In genomic region chr19:662207-662961, GRCh38 we compare ENCODE assay signal across 8 cellular contexts. TPM values are rescaled to one million over a fixed set of nuclear protein-coding genes. Genes with fewer than 3 reads are reported as not detected.
DNase-seq lines count a peak whose midpoint lies in the region; ATAC-seq, FAIRE-seq and TF ChIP-seq lines count a peak whose summit lies in the region.

No MANE protein-coding gene starts in this region.

- no TSS peak for BruUV-seq in K562 (replicated peaks; lab: Mats Ljungman, UMichigan)

- H3K9me1 ChIP-seq in K562 (ENCODE audit: control insufficient read depth, insufficient read depth, low read length) = peaks cover 14% of the 10 kb centered on the region

- TF ChIP-seq RAD21 in K562 (CRISPR knock-in tag; conservative IDR thresholded peaks at IDR 0.05 in 1 of 2, IDR thresholded peaks at IDR 0.05 in 1 of 2) = no peak

- peak; percentile 74 for FAIRE-seq in K562 (lab: Jason Lieb, UNC)

- H3K27me3 ChIP-seq in K562 (ENCODE audit: control insufficient read depth in 2 of 2, insufficient read depth in 2 of 2, low read length in 2 of 2) = no peaks in the 10 kb centered on the region

- TF ChIP-seq POLR2A in K562 (conservative IDR thresholded peaks at IDR 0.05) = peak; percentile 51; the same call in 1 of the 2 replicates

- intact Hi-C loops in K562 (cut with micrococcal nuclease) (no loop called here), left colon (cut with DNase I, micrococcal nuclease) (no loop called here)

- H3K4me1 ChIP-seq in K562 (replicated peaks in 1 of 2; ENCODE audit: control insufficient read depth in 2 of 2, insufficient read depth in 2 of 2, low read length in 2 of 2) = peaks cover 21 to 68% of the 10 kb centered on the region in 2 experiments

- POLR2A ChIA-PET in K562 (lab: Yijun Ruan, JAX) = interaction anchor here (0.6 to 1.0 kb wide), 6 partner anchors 8 to 531 kb away, joined by 3 to 5 read pairs (median 4); partner anchors contain the start of gene FSTL3

- WGBS in K562 (ENCODE audit: insufficient coverage, low coverage, missing lambda C conversion rate) = under 1% methylated on average over 72 of the region's 81 CpGs

- peaks cover 9% of the 10 kb centered on the region for H3K9me3 ChIP-seq in K562 (replicated peaks; ENCODE audit: control insufficient read depth, insufficient read depth, low read depth, low read length)

- peaks cover 56% of the 10 kb centered on the region for H3K79me2 ChIP-seq in K562 (ENCODE audit: control insufficient read depth, insufficient read depth, low read length)

- CTCF ChIA-PET in K562 (lab: Yijun Ruan, JAX; ENCODE audit: low intra/inter-chr PET ratio) = no interaction called here

- H3K4me3 ChIP-seq in K562 = peak overlapping the region; percentile 100

- ATAC-seq in HG03196 (IDR thresholded peaks at IDR 0.05; ENCODE audit: unreplicated experiment) (peak; percentile 3), K562 (peak; percentile 80), left colon (peak; percentile 59)

- in situ Hi-C loops in K562 (cut with MboI) = no loop called here

- H3K9ac ChIP-seq in K562 (ENCODE audit: insufficient read depth in 1 of 2, low read depth in 2 of 2, low read length in 2 of 2) = peak overlapping the region; percentile 97

- H3K4me2 ChIP-seq in K562 (ENCODE audit: insufficient read depth, low read length) = peak overlapping the region; percentile 88

- 0 out of 2 replicates have a peak overlapping the region, but pooled peaks have one; percentile 51 for H2AFZ ChIP-seq in K562 (ENCODE audit: low read depth, low read length)

- H4K20me1 ChIP-seq in K562 (replicated peaks; ENCODE audit: control insufficient read depth, insufficient read depth, low read length) = peaks cover 44% of the 10 kb centered on the region

- TF ChIP-seq CTCF in K562 (IDR thresholded peaks at IDR 0.05 in 2 of 3, conservative IDR thresholded peaks at IDR 0.05 in 1 of 3; ENCODE audit: insufficient read depth in 2 of 3, low read depth in 1 of 3, low read length in 3 of 3) = no peak

- peaks cover 42% of the 10 kb centered on the region; the same call in 2 of the 3 replicates for H3K36me3 ChIP-seq in K562 (ENCODE audit: control insufficient read depth, insufficient read depth, low read length)

- DNase-seq in NCI-H146 (lab: John Stamatoyannopoulos, UW) (peak; percentile 32), NCI-H146 treated with DMSO at 0.1 percent for 48 hours (lab: John Stamatoyannopoulos, UW; ENCODE audit: unreplicated experiment) (no peak), T-helper 2 cell (peak; percentile 37 to 75 (median 63)), K562 (ENCODE audit: extremely low read depth in 1 of 4, low spot score in 3 of 4) (peak; percentile 60 to 77 (median 66)), left colon (peak; percentile 82 to 84), NCI-H774 (lab: John Stamatoyannopoulos, UW) (no peak)
- DNase-seq in stimulated activated CD4-positive, alpha-beta T cell treated with anti-CD3 and anti-CD28 coated beads, TNF-alpha, amount 100 ng/mL, for 48 hours (ENCODE audit: low read depth in 3 of 3) = peak; percentile 35 to 63 (median 49)

- no peak for TF ChIP-seq EP300 in K562 (IDR thresholded peaks at IDR 0.05; ENCODE audit: low read length)

- peak overlapping the region; percentile 98 for H3K27ac ChIP-seq in K562 (ENCODE audit: extremely low read depth, low read depth, low read length)

RNA-seq across cellular contexts. Expression of gene RNF126, which starts 0.6 kb away (rescaled TPM):
- total RNA-seq in K562 (2011; cell fraction: chromatin; rRNA removed; ENCODE audit: low replicate concordance) = 35.2 and 104 TPM in 2 replicates
- total RNA-seq in K562 (2011; cell fraction: nucleolus; rRNA removed) = 88.7 and 118 TPM in 2 replicates
- total RNA-seq in K562 (2011; cell fraction: nucleoplasm; rRNA removed) = 57.0 and 58.7 TPM in 2 replicates
- total RNA-seq in K562 (2014; rRNA removed) (101 and 128 TPM in 2 replicates), K562 (2014; rRNA removed; fragmentation: Illumina TruSeq; extraction: Trizol) (6.6 and 7.6 TPM in 2 replicates), K562 (2015; rRNA removed; fragmentation: Illumina TruSeq; extraction: Trizol) (26.2 and 31.8 TPM in 2 replicates), K562 (2021) (85.7 and 95.8 TPM in 2 replicates), left colon (10 to 100 TPM; 60.1 to 73.1 TPM)
- polyA plus RNA-seq in K562 (2011; rRNA removed) (6.5 and 12.3 TPM in 2 replicates), K562 (2014; fragmentation: Illumina TruSeq; extraction: Trizol) (9.1 and 34.6 TPM in 2 replicates), K562 (2014; fragmentation: Nextera tagmentation; extraction: Ambion mirVana) (under 1 TPM; 0.27 to 0.36 TPM), K562 (2014; rRNA removed) (79.0 and 87.6 TPM in 2 replicates)
- polyA plus RNA-seq in K562 (2011; cell fraction: cytosol; rRNA removed) = 22.5 and 58.3 TPM in 2 replicates
- 48.9 and 104 TPM in 2 replicates for polyA plus RNA-seq in K562 (2011; cell fraction: nucleus; rRNA removed)
- polyA plus RNA-seq in K562 (2012) = 65.9 and 76.9 TPM in 2 replicates
- polyA minus RNA-seq in K562 (2011; rRNA and poly(A)+ RNA removed) = 1.7 and 4.6 TPM in 2 replicates
- polyA minus RNA-seq in K562 (2011; cell fraction: cytosol; rRNA and poly(A)+ RNA removed) = 20.2 and 32.4 TPM in 2 replicates
- 34.3 and 38.8 TPM in 2 replicates for polyA minus RNA-seq in K562 (2011; cell fraction: nucleus; rRNA and poly(A)+ RNA removed)

RNA-seq across cellular contexts. Expression of gene FSTL3, which starts 13.8 kb away (rescaled TPM):
- total RNA-seq in K562 (2011; cell fraction: chromatin; rRNA removed; ENCODE audit: low replicate concordance) = 3.0 and 7.7 TPM in 2 replicates
- total RNA-seq in K562 (2011; cell fraction: nucleolus; rRNA removed) = 9.3 and 12.7 TPM in 2 replicates
- 5.3 and 7.4 TPM in 2 replicates for total RNA-seq in K562 (2011; cell fraction: nucleoplasm; rRNA removed)
- total RNA-seq in K562 (2014; rRNA removed) (5.3 and 7.8 TPM in 2 replicates), K562 (2014; rRNA removed; fragmentation: Illumina TruSeq; extraction: Trizol) (1.3 and 2.0 TPM in 2 replicates), K562 (2015; rRNA removed; fragmentation: Illumina TruSeq; extraction: Trizol) (4.5 and 4.6 TPM in 2 replicates), K562 (2021) (5.7 and 6.6 TPM in 2 replicates), left colon (1 to 10 TPM; 4.9 to 8.7 TPM)
- polyA plus RNA-seq in K562 (2011; rRNA removed) (3.9 and 5.2 TPM in 2 replicates), K562 (2014; fragmentation: Illumina TruSeq; extraction: Trizol) (2.2 and 4.6 TPM in 2 replicates), K562 (2014; fragmentation: Nextera tagmentation; extraction: Ambion mirVana) (under 1 TPM in 1 of 2 experiments, not detected in 1; 0.35 TPM), K562 (2014; rRNA removed) (6.8 and 8.0 TPM in 2 replicates)
- polyA plus RNA-seq in K562 (2011; cell fraction: cytosol; rRNA removed) = 8.1 and 20.9 TPM in 2 replicates
- polyA plus RNA-seq in K562 (2011; cell fraction: nucleus; rRNA removed) = 26.1 and 42.9 TPM in 2 replicates
- polyA plus RNA-seq in K562 (2012) = 7.1 and 8.8 TPM in 2 replicates
- polyA minus RNA-seq in K562 (2011; rRNA and poly(A)+ RNA removed) = 2.2 and 2.9 TPM in 2 replicates
- 5.1 and 7.8 TPM in 2 replicates for polyA minus RNA-seq in K562 (2011; cell fraction: cytosol; rRNA and poly(A)+ RNA removed)
- polyA minus RNA-seq in K562 (2011; cell fraction: nucleus; rRNA and poly(A)+ RNA removed) = 3.2 and 4.0 TPM in 2 replicates

RNA-seq across cellular contexts. Expression of gene FGF22, which starts 22.7 kb away (rescaled TPM):
- 2.3 and 4.6 TPM in 2 replicates for total RNA-seq in K562 (2011; cell fraction: chromatin; rRNA removed; ENCODE audit: low replicate concordance)
- total RNA-seq in K562 (2011; cell fraction: nucleolus; rRNA removed) = 3.2 and 3.7 TPM in 2 replicates
- total RNA-seq in K562 (2011; cell fraction: nucleoplasm; rRNA removed) = 2.6 and 4.0 TPM in 2 replicates
- total RNA-seq in K562 (2014; rRNA removed) = 0.49 and 1.7 TPM in 2 replicates
- total RNA-seq in K562 (2014; rRNA removed; fragmentation: Illumina TruSeq; extraction: Trizol) = not detected in 2 replicates
- total RNA-seq in K562 (2015; rRNA removed; fragmentation: Illumina TruSeq; extraction: Trizol) = 0.25 TPM in 1 of 2 replicates, not detected in the other
- total RNA-seq in K562 (2021) = 0.58 and 0.86 TPM in 2 replicates
- polyA plus RNA-seq in K562 (2011; rRNA removed) = 0.14 and 0.24 TPM in 2 replicates
- polyA plus RNA-seq in K562 (2011; cell fraction: cytosol; rRNA removed) = 0.18 and 0.34 TPM in 2 replicates
- polyA plus RNA-seq in K562 (2011; cell fraction: nucleus; rRNA removed) = 1.5 and 3.3 TPM in 2 replicates
- polyA plus RNA-seq in K562 (2012) = 0.60 and 0.89 TPM in 2 replicates
- polyA plus RNA-seq in K562 (2014; fragmentation: Illumina TruSeq; extraction: Trizol) = 0.14 TPM in 1 of 2 replicates, not detected in the other
- not detected for polyA plus RNA-seq in K562 (2014; fragmentation: Nextera tagmentation; extraction: Ambion mirVana)
- polyA plus RNA-seq in K562 (2014; rRNA removed) = 1.6 and 2.2 TPM in 2 replicates
- not detected in 2 replicates for polyA minus RNA-seq in K562 (2011; rRNA and poly(A)+ RNA removed)
- not detected in 2 replicates for polyA minus RNA-seq in K562 (2011; cell fraction: cytosol; rRNA and poly(A)+ RNA removed)
- 0.33 and 0.40 TPM in 2 replicates for polyA minus RNA-seq in K562 (2011; cell fraction: nucleus; rRNA and poly(A)+ RNA removed)
- not detected for total RNA-seq in left colon

RNA-seq across cellular contexts. Expression of gene POLRMT, which starts 29.0 kb away (rescaled TPM):
- total RNA-seq in K562 (2011; cell fraction: chromatin; rRNA removed; ENCODE audit: low replicate concordance) = 71.2 and 248 TPM in 2 replicates
- total RNA-seq in K562 (2011; cell fraction: nucleolus; rRNA removed) = 221 and 235 TPM in 2 replicates
- 86.3 and 109 TPM in 2 replicates for total RNA-seq in K562 (2011; cell fraction: nucleoplasm; rRNA removed)
- total RNA-seq in K562 (2014; rRNA removed) = 82.8 and 96.5 TPM in 2 replicates
- 33.4 and 49.3 TPM in 2 replicates for total RNA-seq in K562 (2014; rRNA removed; fragmentation: Illumina TruSeq; extraction: Trizol)
- 61.9 and 68.0 TPM in 2 replicates for total RNA-seq in K562 (2015; rRNA removed; fragmentation: Illumina TruSeq; extraction: Trizol)
- total RNA-seq in K562 (2021) = 134 and 144 TPM in 2 replicates
- polyA plus RNA-seq in K562 (2011; rRNA removed) = 60.8 and 111 TPM in 2 replicates
- 39.8 and 94.7 TPM in 2 replicates for polyA plus RNA-seq in K562 (2011; cell fraction: cytosol; rRNA removed)
- 319 and 523 TPM in 2 replicates for polyA plus RNA-seq in K562 (2011; cell fraction: nucleus; rRNA removed)
- polyA plus RNA-seq in K562 (2012) = 95.6 and 140 TPM in 2 replicates
- 71.8 and 99.5 TPM in 2 replicates for polyA plus RNA-seq in K562 (2014; fragmentation: Illumina TruSeq; extraction: Trizol)
- 10 to 100 TPM; 30.3 to 34.0 TPM for polyA plus RNA-seq in K562 (2014; fragmentation: Nextera tagmentation; extraction: Ambion mirVana)
- polyA plus RNA-seq in K562 (2014; rRNA removed) = 67.5 and 88.4 TPM in 2 replicates
- 60.0 and 108 TPM in 2 replicates for polyA minus RNA-seq in K562 (2011; rRNA and poly(A)+ RNA removed)
- polyA minus RNA-seq in K562 (2011; cell fraction: cytosol; rRNA and poly(A)+ RNA removed) = 88.4 and 105 TPM in 2 replicates
- polyA minus RNA-seq in K562 (2011; cell fraction: nucleus; rRNA and poly(A)+ RNA removed) = 57.5 and 62.3 TPM in 2 replicates
- total RNA-seq in left colon = 10 to 100 TPM; 52.7 to 64.6 TPM

RNA-seq across cellular contexts. Expression of gene PRSS57, which starts 32.9 kb away (rescaled TPM):
- not detected in 2 replicates for total RNA-seq in K562 (2011; cell fraction: chromatin; rRNA removed; ENCODE audit: low replicate concordance)
- 0.50 and 1.1 TPM in 2 replicates for total RNA-seq in K562 (2011; cell fraction: nucleolus; rRNA removed)
- 0.37 TPM in 1 of 2 replicates, not detected in the other for total RNA-seq in K562 (2011; cell fraction: nucleoplasm; rRNA removed)
- total RNA-seq in K562 (2014; rRNA removed) = 1.9 and 2.0 TPM in 2 replicates
- not detected in 2 replicates for total RNA-seq in K562 (2014; rRNA removed; fragmentation: Illumina TruSeq; extraction: Trizol)
- 2.5 and 3.0 TPM in 2 replicates for total RNA-seq in K562 (2015; rRNA removed; fragmentation: Illumina TruSeq; extraction: Trizol)
- total RNA-seq in K562 (2021) = 1.0 and 2.0 TPM in 2 replicates
- 0.22 and 0.49 TPM in 2 replicates for polyA plus RNA-seq in K562 (2011; rRNA removed)
- polyA plus RNA-seq in K562 (2011; cell fraction: cytosol; rRNA removed) = 0.53 and 2.1 TPM in 2 replicates
- polyA plus RNA-seq in K562 (2011; cell fraction: nucleus; rRNA removed) = 0.34 and 0.37 TPM in 2 replicates
- 4.0 and 26.3 TPM in 2 replicates for polyA plus RNA-seq in K562 (2012)
- polyA plus RNA-seq in K562 (2014; fragmentation: Illumina TruSeq; extraction: Trizol) = 0.86 TPM in 1 of 2 replicates, not detected in the other
- under 1 TPM in 1 of 2 experiments, not detected in 1; 0.06 TPM for polyA plus RNA-seq in K562 (2014; fragmentation: Nextera tagmentation; extraction: Ambion mirVana)
- 1.5 TPM in 2 replicates for polyA plus RNA-seq in K562 (2014; rRNA removed)
- polyA minus RNA-seq in K562 (2011; rRNA and poly(A)+ RNA removed) = not detected in 2 replicates
- polyA minus RNA-seq in K562 (2011; cell fraction: cytosol; rRNA and poly(A)+ RNA removed) = not detected in 2 replicates
- polyA minus RNA-seq in K562 (2011; cell fraction: nucleus; rRNA and poly(A)+ RNA removed) = not detected in 2 replicates
- not detected for total RNA-seq in left colon

Comparison
In these comparisons a context has a peak if more than half of its experiments do, and no peak if none do; other contexts are left out.
1. DNase-seq: peak in NCI-H146 (single experiment), T-helper 2 cell (5 of 5), K562 (4 of 4), left colon (2 of 2) and stimulated activated CD4-positive, alpha-beta T cell treated with anti-CD3 and anti-CD28 coated beads, TNF-alpha, amount 100 ng/mL, for 48 hours (3 of 3); none in NCI-H146 treated with DMSO at 0.1 percent for 48 hours (single experiment) and NCI-H774 (single experiment).
2. ATAC-seq: peak in every context shown above with its lines; median percentile 80 in K562; 59 in left colon; 3 in HG03196.